Comparison of ENCODE assay signal across 2 cellular contexts in the genomic region with DNA sequence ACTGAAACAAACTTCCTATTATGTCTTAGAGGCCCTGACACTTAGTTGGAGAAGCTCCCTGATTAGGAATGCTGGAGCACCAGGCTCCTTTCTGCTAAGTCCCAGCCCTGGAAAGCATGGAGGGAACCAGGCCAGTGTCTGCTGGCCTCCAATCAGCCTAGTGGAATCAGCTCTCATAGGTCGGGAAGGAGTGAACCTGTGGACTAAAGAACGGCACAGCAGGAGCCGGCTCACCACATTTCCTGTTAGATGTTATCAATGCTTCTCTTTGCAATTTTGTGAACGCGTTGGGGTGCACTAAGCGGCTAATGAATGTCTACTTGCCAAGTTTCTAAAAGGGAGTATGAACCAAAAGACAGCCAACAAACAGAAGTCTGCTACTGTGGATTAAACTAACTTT.
TF ChIP-seq lines count a peak whose summit lies in the region.

No MANE protein-coding gene starts in this region.

TF ChIP-seq in HCT116, 20 proteins besides CTCF, POLR2A, EP300 and RAD21 (continued from another document):
- no peak for TF ChIP-seq YY1 (IDR thresholded peaks at IDR 0.05; ENCODE audit: extremely low read depth, insufficient replicate concordance, low read depth, low read length)

TF ChIP-seq in SK-N-SH treated with all-trans-retinoic acid at 6 μM for 48 hours, 23 proteins besides CTCF, POLR2A, EP300 and RAD21 (continued from another document):
- TF ChIP-seq ISL1 (CRISPR knock-in tag; IDR thresholded peaks at IDR 0.05) = no peak
- no peak for TF ChIP-seq CSDC2 (CRISPR knock-in tag; IDR thresholded peaks at IDR 0.05)
- TF ChIP-seq BACH2 (CRISPR knock-in tag; IDR thresholded peaks at IDR 0.05; ENCODE audit: borderline replicate concordance) = no peak
- TF ChIP-seq RARB (CRISPR knock-in tag; IDR thresholded peaks at IDR 0.05) = no peak
